27 cellular contexts compared by ENCODE assay signal in the genomic region with DNA sequence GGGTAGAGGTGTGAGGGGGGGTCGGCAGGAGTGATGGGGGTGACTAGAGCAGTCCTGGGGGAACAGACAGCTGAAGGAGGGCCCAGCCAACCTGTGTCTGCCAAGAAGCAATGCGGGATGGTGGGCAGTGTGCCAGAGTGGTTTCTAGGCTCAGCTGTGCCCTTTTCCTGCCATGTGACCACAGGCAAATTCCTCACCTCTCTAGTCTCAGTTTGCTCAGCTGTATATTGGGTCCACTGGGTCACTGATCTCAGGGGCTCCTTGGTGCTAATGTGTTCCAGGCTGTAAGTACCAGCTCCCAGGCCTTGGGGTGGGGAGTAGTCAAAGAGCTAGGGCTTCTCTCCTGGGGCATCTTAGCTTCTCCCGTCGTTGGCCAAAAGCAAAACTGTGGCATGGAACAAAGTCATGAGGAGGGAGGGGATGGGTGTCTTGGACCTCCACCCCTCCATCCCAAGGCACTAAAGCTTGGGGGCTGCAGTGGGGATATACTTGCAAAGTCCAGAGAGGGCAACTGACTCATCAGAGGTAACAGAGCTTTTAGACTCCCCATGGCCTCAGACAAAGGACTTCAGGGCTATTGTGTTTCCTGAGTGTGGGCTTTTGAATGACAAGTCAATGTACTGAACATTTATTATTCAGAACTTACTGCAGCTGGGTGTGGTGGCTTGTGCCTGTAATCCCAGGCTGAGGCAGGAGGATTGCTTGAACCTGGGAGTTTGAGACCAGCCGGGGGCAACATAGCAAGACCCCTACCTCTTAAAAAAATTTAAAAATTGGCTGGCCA. TPM values are rescaled to one million over a fixed set of nuclear protein-coding genes. Genes with fewer than 3 reads are reported as not detected.
DNase-seq lines count a peak whose midpoint lies in the region; ATAC-seq and TF ChIP-seq lines count a peak whose summit lies in the region.
"Had no signal": no experiment of that assay in that cellular context is flagged by ENCODE, and none has a peak within 500 bp of the region (broad histone marks: within the 10 kb centered on the region; RNA-seq: fewer than 3 reads in every experiment).

No MANE protein-coding gene starts in this region.

- H2AFZ ChIP-seq in OCI-LY1 (ENCODE audit: low read length) (no peak overlapping the region), H9 (ENCODE audit: low read length) (no peak overlapping the region)

- no peak overlapping the region for H3K4ac ChIP-seq in H9 (ENCODE audit: low read depth, low read length)

- no peak overlapping the region for H2BK120ac ChIP-seq in H9 (ENCODE audit: low read depth, low read length, poor library complexity, severe bottlenecking)

- H3K4me1 ChIP-seq in OCI-LY1 (ENCODE audit: insufficient read depth, low read length, severe bottlenecking) (peaks cover 53% of the 10 kb centered on the region), tibial artery (peaks cover 5 to 98% (median 61%) of the 10 kb centered on the region in 4 donors), H9 (ENCODE audit: insufficient read depth, low read length) (no peaks in the 10 kb centered on the region)

- H3K27ac ChIP-seq in OCI-LY1 (ENCODE audit: low read depth, low read length, poor library complexity, severe bottlenecking) (peak overlapping the region; percentile 96), tibial artery (peak overlapping the region; percentile 85 to 90), H9 (ENCODE audit: insufficient read length, low read depth, low read length) (no peak overlapping the region)
- H3K27ac ChIP-seq: 22Rv1 had no signal

- H2AK5ac ChIP-seq in H9 (ENCODE audit: insufficient read length, low read length), result no peak overlapping the region

- H3K9ac ChIP-seq in OCI-LY1 (ENCODE audit: low read length) (peak overlapping the region; percentile 34; the same call in 1 of the 2 replicates), H9 (ENCODE audit: extremely low read depth, insufficient read length, low read length) (no peak overlapping the region)

- H3K27me3 Mint-ChIP-seq in H9 (ENCODE audit: low read depth), result no peaks in the 10 kb centered on the region
- H3K27me3 Mint-ChIP-seq: activated naive CD4-positive, alpha-beta T cell treated with anti-CD3 and anti-CD28 coated beads, Interleukin-2, amount 50 U/mL, for 24 hours had no signal

- H3K36me3 ChIP-seq in OCI-LY1 (ENCODE audit: insufficient read depth, low read length) (peaks cover 11% of the 10 kb centered on the region; the same call in 1 of the 2 replicates), tibial artery (peaks cover 0 to 7% (median 5%) of the 10 kb centered on the region in 3 donors)

- H2BK15ac ChIP-seq in H9 (ENCODE audit: low read depth, low read length), result no peak overlapping the region

- H3K27ac Mint-ChIP-seq in H9, result peak overlapping the region in 1 of 3 experiments; percentile 37; a peak in 1 of 7 replicates
- H3K27ac Mint-ChIP-seq: activated B cell treated with CpG ODN at 0.5 μM for 24 hours; activated naive CD4-positive, alpha-beta T cell treated with anti-CD3 and anti-CD28 coated beads, Interleukin-2, amount 50 U/mL, for 24 hours had no signal

- no peak overlapping the region for H3K18ac ChIP-seq in H9 (ENCODE audit: insufficient read length, low read depth, low read length)

- H3K79me2 ChIP-seq in OCI-LY1 (ENCODE audit: insufficient read depth, low read length) (no peaks in the 10 kb centered on the region), H9 (ENCODE audit: insufficient read depth, low read length) (no peaks in the 10 kb centered on the region)

- H3K27me3 ChIP-seq in OCI-LY1 (ENCODE audit: insufficient read depth, low read length) (no peaks in the 10 kb centered on the region), tibial artery (no peaks in the 10 kb centered on the region), H9 (ENCODE audit: insufficient read depth, low read length) (no peaks in the 10 kb centered on the region)
- H3K27me3 ChIP-seq: dorsolateral prefrontal cortex had no signal

- WGBS in H9 (ENCODE audit: extremely low coverage, insufficient read length, low lambda C conversion rate), result no CpG with 5 or more reads among the region's 5 CpGs

- H2BK20ac ChIP-seq in H9 (ENCODE audit: low read depth, low read length, poor library complexity, severe bottlenecking), result no peak overlapping the region

- H3K9me2 ChIP-seq in OCI-LY1 (ENCODE audit: low read depth, low read length), result no peaks in the 10 kb centered on the region

- no peak overlapping the region for H2BK12ac ChIP-seq in H9 (ENCODE audit: insufficient read length, low read depth, low read length)

- DNase-seq in DMS 273 (lab: John Stamatoyannopoulos, UW; ENCODE audit: unreplicated experiment) (peak; percentile 25), DMS 273 treated with DMSO at 0.1 percent for 48 hours (lab: John Stamatoyannopoulos, UW) (no peak), left colon (no peak), tibial artery (no peak), H9 (no peak)
- DNase-seq in stimulated activated naive CD4-positive, alpha-beta T cell treated with Interleukin-2 at 50 U/mL for 16 hours (lab: John Stamatoyannopoulos, UW), result no peak
- DNase-seq: activated B cell treated with CpG ODN at 0.5 μM for 24 hours; activated CD8-positive, alpha-beta memory T cell treated with anti-CD3 and anti-CD28 coated beads, Interleukin-2, amount 50 U/mL, for 4 hours; AML-193; caudate nucleus; CD8-positive, alpha-beta memory T cell; DMS53; dorsolateral prefrontal cortex; GF-D8; head of caudate nucleus; naive thymus-derived CD4-positive, alpha-beta T cell; NCI-H1092; NCI-H187 treated with DMSO at 0.1 percent for 48 hours; PC-3; SHP77 treated with DMSO at 0.1 percent for 48 hours; stimulated activated CD4-positive, alpha-beta T cell treated with anti-CD3 and anti-CD28 coated beads, Interleukin-4, amount 100 ng/mL, for 4 hours; stimulated activated naive CD4-positive, alpha-beta T cell; T-helper 9 cell had no signal

- no peak overlapping the region for H3T11ph ChIP-seq in H9 (ENCODE audit: low read length)

- no peaks in the 10 kb centered on the region for H3K9me3 Mint-ChIP-seq in H9
- H3K9me3 Mint-ChIP-seq: activated B cell treated with CpG ODN at 0.5 μM for 24 hours; activated naive CD4-positive, alpha-beta T cell treated with anti-CD3 and anti-CD28 coated beads, Interleukin-2, amount 50 U/mL, for 24 hours; CD8-positive, alpha-beta memory T cell had no signal

- no peak overlapping the region for H3K56ac ChIP-seq in H9 (ENCODE audit: insufficient read length, low read depth, low read length)

- no peak overlapping the region for H3K4me3 Mint-ChIP-seq in H9
- H3K4me3 Mint-ChIP-seq: activated B cell treated with CpG ODN at 0.5 μM for 24 hours; activated naive CD4-positive, alpha-beta T cell treated with anti-CD3 and anti-CD28 coated beads, Interleukin-2, amount 50 U/mL, for 24 hours; CD8-positive, alpha-beta memory T cell; naive thymus-derived CD4-positive, alpha-beta T cell had no signal

- no peaks in the 10 kb centered on the region; the same call in 1 of the 2 replicates for H3F3A ChIP-seq in OCI-LY1 (ENCODE audit: insufficient read depth, low read length)

- H3K23me2 ChIP-seq in H9 (ENCODE audit: insufficient read length, low read depth, low read length, poor library complexity, severe bottlenecking), result no peaks in the 10 kb centered on the region

- H4K91ac ChIP-seq in H9 (ENCODE audit: insufficient read length, low read depth, low read length), result no peak overlapping the region

- intact Hi-C loops in left colon (cut with DNase I, micrococcal nuclease), result no loop called here
- intact Hi-C loops in tibial artery (cut with DNase I; ENCODE audit: low total_unique reads), result loop anchor here (5.0 kb wide), 1 partner anchor 39 kb away; no protein-coding TSS in a partner anchor

- H3K9me3 ChIP-seq in OCI-LY1 (ENCODE audit: low read length) (no peaks in the 10 kb centered on the region), tibial artery (no peaks in the 10 kb centered on the region), H9 (ENCODE audit: control insufficient read depth, low read depth, low read length) (no peaks in the 10 kb centered on the region)

- H4K8ac ChIP-seq in H9 (replicated peaks; ENCODE audit: insufficient read length, low read depth, low read length), result no peak overlapping the region

- no peaks in the 10 kb centered on the region for H4K20me1 ChIP-seq in OCI-LY1 (ENCODE audit: insufficient read depth, low read length)
- no peaks in the 10 kb centered on the region for H4K20me1 ChIP-seq in H9 (ENCODE audit: control insufficient read depth, insufficient read depth, insufficient read length)

- H3K36me3 Mint-ChIP-seq in H9 (ENCODE audit: insufficient read depth in 1 of 3, low read depth in 3 of 3), result peaks cover 0 to 8% (median under 1%) of the 10 kb centered on the region in 3 experiments; a peak in 5 of 7 replicates
- H3K36me3 Mint-ChIP-seq: activated naive CD4-positive, alpha-beta T cell treated with anti-CD3 and anti-CD28 coated beads, Interleukin-2, amount 50 U/mL, for 24 hours; CD8-positive, alpha-beta memory T cell; naive thymus-derived CD4-positive, alpha-beta T cell had no signal

- H3K4me3 ChIP-seq in OCI-LY1 (ENCODE audit: low read depth, low read length, poor library complexity, severe bottlenecking) (peak overlapping the region; percentile 13), tibial artery (no peak overlapping the region)
- H3K4me3 ChIP-seq: dorsolateral prefrontal cortex had no signal

- TF ChIP-seq CTCF in OCI-LY1 (IDR thresholded peaks at IDR 0.05; ENCODE audit: low read length) (no peak), tibial artery (IDR thresholded peaks at IDR 0.05) (no peak), H9 (conservative IDR thresholded peaks at IDR 0.05) (no peak)

- peak overlapping the region; percentile 23; the same call in 1 of the 2 replicates for H3K4me2 ChIP-seq in OCI-LY1 (ENCODE audit: low read length)
- H3K4me2 ChIP-seq in H9 (ENCODE audit: insufficient read depth, insufficient read length, low read length), result no peak overlapping the region

- ATAC-seq in left colon, result peak; percentile 25
- ATAC-seq in GM21528 (IDR thresholded peaks at IDR 0.05; ENCODE audit: low FRiP score, unreplicated experiment), result no peak
- ATAC-seq: naive thymus-derived CD4-positive, alpha-beta T cell; PC-3 had no signal

- peaks cover 22 to 24% of the 10 kb centered on the region in 2 experiments for H3K4me1 Mint-ChIP-seq in H9
- H3K4me1 Mint-ChIP-seq: activated B cell treated with CpG ODN at 0.5 μM for 24 hours had no signal

- no peak overlapping the region for H2BK5ac ChIP-seq in H9 (ENCODE audit: insufficient read length, low read length)

- no peaks in the 10 kb centered on the region for H3K79me1 ChIP-seq in H9 (ENCODE audit: insufficient read depth, low read depth, low read length, poor library complexity, severe bottlenecking)

- H3K14ac ChIP-seq in H9 (ENCODE audit: insufficient read depth, low read length), result no peak overlapping the region

- H3K23ac ChIP-seq in H9 (ENCODE audit: insufficient read length, low read depth, low read length), result no peak overlapping the region

- no peak overlapping the region for H4K5ac ChIP-seq in H9 (ENCODE audit: insufficient read length, low read depth, low read length)

RNA-seq across cellular contexts. Expression of a gene that starts 20.9 kb away (rescaled TPM):
- total RNA-seq in left colon, result 10 to 100 TPM in 1 of 2 donors, 1 to 10 TPM in 1; 9.6 to 11.2 TPM
- total RNA-seq in H9 (2021), result 6.0 and 6.8 TPM in 2 replicates
